In genomic region chr9:128103589-128103962, GRCh38 we compare ENCODE assay signal across 9 cellular contexts. TPM values are rescaled to one million over a fixed set of nuclear protein-coding genes. Genes with fewer than 3 reads are reported as not detected.
DNase-seq lines count a peak whose midpoint lies in the region; ATAC-seq and TF ChIP-seq lines count a peak whose summit lies in the region.
"Had no signal": no experiment of that assay in that cellular context is flagged by ENCODE, and none has a peak within 500 bp of the region (broad histone marks: within the 10 kb centered on the region; RNA-seq: fewer than 3 reads in every experiment).

No MANE protein-coding gene starts in this region.

- no peak for TF ChIP-seq POLR2A in vagina (IDR thresholded peaks at IDR 0.05)

- peaks cover 21% of the 10 kb centered on the region for H3K4me1 Mint-ChIP-seq in endothelial cell (ENCODE audit: unreplicated experiment)

- H3K4me1 ChIP-seq in vagina, result peaks cover 53% of the 10 kb centered on the region

- peak overlapping the region; percentile 91 for H3K27ac ChIP-seq in vagina

- no peak overlapping the region for H3K27ac Mint-ChIP-seq in endothelial cell (ENCODE audit: unreplicated experiment)

- TF ChIP-seq CTCF in vagina (IDR thresholded peaks at IDR 0.05) (no peak), endothelial cell (IDR thresholded peaks at IDR 0.05; ENCODE audit: unreplicated experiment) (no peak)

- DNase-seq in stimulated activated naive CD4-positive, alpha-beta T cell (lab: John Stamatoyannopoulos, UW), result peak in 5 of 6 experiments; percentile 25 to 49 (median 30)
- DNase-seq in stimulated activated naive CD4-positive, alpha-beta T cell treated with Interleukin-2 at 50 U/mL for 16 hours (lab: John Stamatoyannopoulos, UW), result no peak
- peak; percentile 20 for DNase-seq in activated T-helper 1 cell treated with Interleukin-2 at 50 U/mL for 16 hours (ENCODE audit: low read depth)
- DNase-seq in left kidney (ENCODE audit: low read depth, low spot score), result peak; percentile 70
- DNase-seq in vagina (ENCODE audit: extremely low spot score in 2 of 2), result no peak
- DNase-seq in occipital lobe (lab: John Stamatoyannopoulos, UW), result no peak
- no peak for DNase-seq in endothelial cell (ENCODE audit: low spot score)

- ATAC-seq in GM19467 (IDR thresholded peaks at IDR 0.05; ENCODE audit: unreplicated experiment), result no peak

- peaks cover 6% of the 10 kb centered on the region for H3K27me3 Mint-ChIP-seq in endothelial cell (ENCODE audit: unreplicated experiment)

- no peaks in the 10 kb centered on the region for H3K9me3 Mint-ChIP-seq in endothelial cell (ENCODE audit: unreplicated experiment)

- no peak overlapping the region for H3K4me3 ChIP-seq in vagina

- intact Hi-C loops in vagina (cut with DNase I), result no loop called here

- no peaks in the 10 kb centered on the region for H3K27me3 ChIP-seq in vagina

- H3K36me3 ChIP-seq in vagina, result peaks cover 4 to 64% of the 10 kb centered on the region in 2 donors

- H3K36me3 Mint-ChIP-seq in endothelial cell (ENCODE audit: low read depth, unreplicated experiment), result peaks cover 21% of the 10 kb centered on the region

- H3K9me3 ChIP-seq in vagina, result no peaks in the 10 kb centered on the region

- H3K4me3 Mint-ChIP-seq in endothelial cell (ENCODE audit: unreplicated experiment), result no peak overlapping the region

RNA-seq across cellular contexts. Expression of gene PTGES2, which starts 24.0 kb away (rescaled TPM):
- total RNA-seq in vagina, result 101 TPM
- total RNA-seq in occipital lobe, result 39.5 TPM
- 39.8 TPM for total RNA-seq in endothelial cell (ENCODE audit: unreplicated experiment)

RNA-seq across cellular contexts. Expression of gene SLC25A25, which starts 35.5 kb away (rescaled TPM):
- total RNA-seq in vagina, result 44.4 TPM
- total RNA-seq in occipital lobe, result 36.0 TPM
- 8.5 TPM for total RNA-seq in endothelial cell (ENCODE audit: unreplicated experiment)

RNA-seq across cellular contexts. Expression of gene NAIF1, which starts 36.5 kb away (rescaled TPM):
- total RNA-seq in vagina (13.3 TPM), occipital lobe (6.4 TPM), endothelial cell (ENCODE audit: unreplicated experiment) (9.9 TPM)

RNA-seq across cellular contexts. Expression of gene LCN2, which starts 45.7 kb away (rescaled TPM):
- total RNA-seq in vagina (136 TPM), occipital lobe (not detected), endothelial cell (ENCODE audit: unreplicated experiment) (not detected)
- total RNA-seq: T-helper 2 cell treated with Interferon-gamma antibody and Interleukin-4, amounts not matched to agents 100 ng/mL and 5 ng/mL, for 36 hours had no signal

RNA-seq across cellular contexts. Expression of gene BBLN, which starts 56.5 kb away (rescaled TPM):
- total RNA-seq in vagina (134 TPM), occipital lobe (32.6 TPM), endothelial cell (ENCODE audit: unreplicated experiment) (62.1 TPM)

Comparison
In these comparisons a context has a peak if more than half of its experiments do, and no peak if none do; other contexts are left out.
1. DNase-seq: peak in stimulated activated naive CD4-positive, alpha-beta T cell (5 of 6), activated T-helper 1 cell treated with Interleukin-2 at 50 U/mL for 16 hours (single experiment) and left kidney (single experiment); none in stimulated activated naive CD4-positive, alpha-beta T cell treated with Interleukin-2 at 50 U/mL for 16 hours (single experiment), vagina (0 of 2), occipital lobe (single experiment) and endothelial cell (single experiment).